10 cellular contexts compared by ENCODE assay signal in the genomic region with DNA sequence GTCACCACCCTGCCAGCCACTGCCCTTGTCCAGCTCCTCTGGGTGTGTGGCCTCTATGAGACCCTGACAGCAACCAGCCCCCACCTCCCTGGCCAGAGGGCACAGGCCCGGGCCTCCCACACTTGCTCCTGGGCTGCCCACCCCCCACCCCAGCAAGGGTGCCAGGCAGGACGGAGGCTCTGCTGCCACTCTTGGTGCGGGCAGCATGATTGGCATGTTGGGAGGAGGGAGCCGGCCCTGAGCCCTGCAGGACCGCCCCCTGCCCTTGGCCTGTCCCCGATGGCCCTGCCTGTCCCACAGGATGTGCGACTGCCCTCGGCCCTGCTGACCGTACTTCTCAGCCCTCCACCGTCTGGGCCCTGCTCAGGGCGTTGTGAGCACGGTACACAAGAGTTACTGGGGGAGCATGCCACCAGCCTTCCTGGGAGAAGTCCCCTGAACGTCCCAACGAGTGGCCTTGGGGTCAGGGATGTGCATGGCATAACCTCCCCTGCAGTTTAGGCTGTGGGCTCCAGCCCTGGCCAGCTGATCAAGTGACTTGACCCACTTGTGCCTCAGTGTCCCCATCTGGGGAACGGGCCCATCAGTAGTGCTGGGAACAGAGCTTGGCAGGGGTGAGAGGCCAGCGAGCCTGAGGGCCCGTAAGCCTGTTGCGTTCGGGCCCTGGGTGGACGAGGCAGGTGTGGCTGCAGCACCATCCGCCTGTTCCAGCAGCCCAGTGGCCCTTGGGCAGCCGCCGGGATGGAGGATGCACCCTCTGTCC. TPM values are rescaled to one million over a fixed set of nuclear protein-coding genes. Genes with fewer than 3 reads are reported as not detected.
DNase-seq lines count a peak whose midpoint lies in the region; TF ChIP-seq lines count a peak whose summit lies in the region.
"Had no signal": no experiment of that assay in that cellular context is flagged by ENCODE, and none has a peak within 500 bp of the region (broad histone marks: within the 10 kb centered on the region; RNA-seq: fewer than 3 reads in every experiment).

No MANE protein-coding gene starts in this region.

- H2AFZ ChIP-seq in neural progenitor cell (replicated peaks): no peak overlapping the region

- H3K36me3 ChIP-seq in ES-I3 (ENCODE audit: insufficient read depth, low read length) (no peaks in the 10 kb centered on the region; the same call in 1 of the 2 replicates), esophagus muscularis mucosa (peaks cover 0 to 24% (median 16%) of the 10 kb centered on the region in 4 donors), neural progenitor cell (no peaks in the 10 kb centered on the region)

- DNase-seq in esophagus muscularis mucosa (ENCODE audit: extremely low spot score) (no peak), neural progenitor cell (ENCODE audit: low spot score) (no peak), head of caudate nucleus (no peak), Kasumi-1 (lab: John Stamatoyannopoulos, UW) (no peak)
- no peak for DNase-seq in central memory CD4-positive, alpha-beta T cell
- DNase-seq: AML-193, kidney glomerular epithelial cell, SHP77 treated with DMSO at 0.1 percent for 48 hours had no signal

- H3K4me1 ChIP-seq in ES-I3 (ENCODE audit: insufficient read depth, low read length): peaks cover 10% of the 10 kb centered on the region
- H3K4me1 ChIP-seq in esophagus muscularis mucosa: peaks cover 41 to 59% (median 46%) of the 10 kb centered on the region in 4 donors
- H3K4me1 ChIP-seq in neural progenitor cell: peaks cover 24% of the 10 kb centered on the region

- H3K4me3 Mint-ChIP-seq in neural progenitor cell: peak overlapping the region; percentile 77

- H3K9me3 ChIP-seq in ES-I3 (ENCODE audit: control insufficient read depth, insufficient read depth, low read length): no peaks in the 10 kb centered on the region
- no peaks in the 10 kb centered on the region for H3K9me3 ChIP-seq in esophagus muscularis mucosa
- H3K9me3 ChIP-seq in neural progenitor cell (ENCODE audit: low read depth): no peaks in the 10 kb centered on the region

- H3K36me3 Mint-ChIP-seq in neural progenitor cell: no peaks in the 10 kb centered on the region

- H3K27ac Mint-ChIP-seq in neural progenitor cell: peak overlapping the region; percentile 76

- peak overlapping the region; percentile 81 for H3K4me2 ChIP-seq in neural progenitor cell

- H3K4me3 ChIP-seq in esophagus muscularis mucosa: peak overlapping the region; percentile 54 to 61 (median 58)
- peak overlapping the region; percentile 50 for H3K4me3 ChIP-seq in neural progenitor cell

- H3K27me3 ChIP-seq in esophagus muscularis mucosa: no peaks in the 10 kb centered on the region
- no peaks in the 10 kb centered on the region for H3K27me3 ChIP-seq in neural progenitor cell

- H3F3A ChIP-seq in neural progenitor cell (ENCODE audit: low read depth): peaks cover 40% of the 10 kb centered on the region

- H3K27me3 Mint-ChIP-seq in neural progenitor cell (ENCODE audit: insufficient read depth, low read depth): peaks cover 8% of the 10 kb centered on the region

- intact Hi-C loops in esophagus muscularis mucosa (cut with DNase I): loop anchor here (2.0 kb wide), 1 partner anchor 19 kb away; a partner anchor contains a TSS
- intact Hi-C loops in head of caudate nucleus (cut with DNase I): no loop called here

- H4K20me1 ChIP-seq in neural progenitor cell (ENCODE audit: low read depth): peaks cover 20% of the 10 kb centered on the region

- no peak for TF ChIP-seq POLR2A in esophagus muscularis mucosa (IDR thresholded peaks at IDR 0.05; ENCODE audit: low read depth)

- peaks cover 18% of the 10 kb centered on the region for H3K4me1 Mint-ChIP-seq in neural progenitor cell

- H3K79me2 ChIP-seq in neural progenitor cell (ENCODE audit: low read depth): no peaks in the 10 kb centered on the region

- H3K9me3 Mint-ChIP-seq in neural progenitor cell: no peaks in the 10 kb centered on the region

- TF ChIP-seq CTCF in esophagus muscularis mucosa (IDR thresholded peaks at IDR 0.05): no peak
- peak; percentile 0 for TF ChIP-seq CTCF in neural progenitor cell (IDR thresholded peaks at IDR 0.05)

- TF ChIP-seq EP300 in esophagus muscularis mucosa (IDR thresholded peaks at IDR 0.05): no peak

- H3K9ac ChIP-seq in ES-I3 (ENCODE audit: low read depth, low read length): peak overlapping the region; percentile 27; the same call in 1 of the 2 replicates
- H3K9ac ChIP-seq in neural progenitor cell: peak overlapping the region; percentile 29

- WGBS in esophagus muscularis mucosa: 89% methylated on average over 9 of the region's 23 CpGs

- H3K27ac ChIP-seq in esophagus muscularis mucosa (replicated peaks in 1 of 4) (peak overlapping the region; percentile 8 to 73 (median 66)), neural progenitor cell (no peak overlapping the region)

RNA-seq across cellular contexts. Expression of a gene that starts 16.0 kb away (rescaled TPM):
- total RNA-seq in esophagus muscularis mucosa (10 to 100 TPM in 3 of 4 donors, 1 to 10 TPM in 1; 8.3 to 18.5 (median 16.3) TPM), neural progenitor cell (ENCODE audit: low replicate concordance) (6.2 and 39.7 TPM in 2 replicates)

RNA-seq across cellular contexts. Expression of a gene that starts 20.2 kb away (rescaled TPM):
- total RNA-seq in esophagus muscularis mucosa (10 to 100 TPM; 29.5 to 41.3 (median 35.8) TPM), neural progenitor cell (ENCODE audit: low replicate concordance) (3.4 and 15.8 TPM in 2 replicates)

RNA-seq across cellular contexts. Expression of a gene that starts 30.2 kb away (rescaled TPM):
- total RNA-seq in esophagus muscularis mucosa (1 to 10 TPM; 1.2 to 4.2 (median 1.9) TPM), neural progenitor cell (ENCODE audit: low replicate concordance) (0.96 TPM in 1 of 2 replicates, not detected in the other)

RNA-seq across cellular contexts. Expression of a gene that starts 39.4 kb away (rescaled TPM):
- total RNA-seq in esophagus muscularis mucosa (not detected), neural progenitor cell (ENCODE audit: low replicate concordance) (0.09 TPM in 1 of 2 replicates, not detected in the other)
- total RNA-seq: endothelial cell of umbilical vein had no signal

RNA-seq across cellular contexts. Expression of a gene that starts 56.7 kb away (rescaled TPM):
- total RNA-seq in esophagus muscularis mucosa (1 to 10 TPM; 3.3 to 8.4 (median 4.9) TPM), neural progenitor cell (ENCODE audit: low replicate concordance) (6.8 and 16.5 TPM in 2 replicates)
